Comparison of ENCODE assay signal across 1 cellular context in the genomic region with DNA sequence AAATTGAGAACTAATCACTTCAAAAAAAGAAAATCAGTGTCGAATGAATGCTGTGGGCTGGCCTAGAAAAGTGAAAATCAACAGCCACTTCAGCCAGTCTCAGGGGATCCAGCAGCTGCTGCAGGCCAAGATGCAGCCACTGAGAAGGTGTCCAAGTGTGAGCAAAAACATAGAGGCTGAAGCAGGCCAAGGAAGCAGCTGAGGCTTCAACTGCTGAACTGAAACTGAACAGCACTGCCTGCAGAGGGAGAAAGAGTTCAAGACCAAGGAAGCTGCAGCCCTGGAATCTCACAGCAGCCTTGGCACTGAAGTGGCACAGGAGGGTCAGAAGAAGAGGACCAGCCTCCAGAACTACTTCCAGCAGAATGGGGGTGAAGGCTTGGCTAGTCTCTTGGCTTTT.
TF ChIP-seq lines count a peak whose summit lies in the region.

No MANE protein-coding gene starts in this region.

TF ChIP-seq in A549, 52 proteins besides CTCF, POLR2A, EP300 and RAD21 (continued from another document):
- TF ChIP-seq RFX5 (IDR thresholded peaks at IDR 0.05) (no peak), JUNB (IDR thresholded peaks at IDR 0.05) (no peak), ESRRA (IDR thresholded peaks at IDR 0.05; ENCODE audit: borderline replicate concordance, low read length) (no peak), CHD2 (IDR thresholded peaks at IDR 0.05; ENCODE audit: low read length, partially characterized antibody) (no peak), ATOH8 (CRISPR knock-in tag; IDR thresholded peaks at IDR 0.05; ENCODE audit: low read depth) (no peak), FOSL2 (IDR thresholded peaks at IDR 0.05) (no peak), FOSL2 (CRISPR knock-in tag; IDR thresholded peaks at IDR 0.05) (no peak), KDM1A (IDR thresholded peaks at IDR 0.05; ENCODE audit: low read depth) (no peak), HES2 (IDR thresholded peaks at IDR 0.05) (no peak), EHF (CRISPR knock-in tag; IDR thresholded peaks at IDR 0.05) (no peak), CBX8 (IDR thresholded peaks at IDR 0.05) (no peak), MYC (IDR thresholded peaks at IDR 0.05; ENCODE audit: borderline replicate concordance, low read length) (no peak), HOXA7 (CRISPR knock-in tag; IDR thresholded peaks at IDR 0.05) (no peak), ZSCAN20 (CRISPR knock-in tag; IDR thresholded peaks at IDR 0.05) (no peak), RNF2 (IDR thresholded peaks at IDR 0.05; ENCODE audit: borderline replicate concordance, low read depth) (no peak)
TF ChIP-seq in A549: peak in this region for 0.
